In genomic region chr1:168485048-168485447, GRCh38 we compare ENCODE assay signal across 11 cellular contexts. TPM values are rescaled to one million over a fixed set of nuclear protein-coding genes. Genes with fewer than 3 reads are reported as not detected.
DNase-seq lines count a peak whose midpoint lies in the region; ATAC-seq and TF ChIP-seq lines count a peak whose summit lies in the region.
"Had no signal": no experiment of that assay in that cellular context is flagged by ENCODE, and none has a peak within 500 bp of the region (broad histone marks: within the 10 kb centered on the region; RNA-seq: fewer than 3 reads in every experiment).

No MANE protein-coding gene starts in this region.

- no peaks in the 10 kb centered on the region for H3K9me3 ChIP-seq in adipocyte (ENCODE audit: control insufficient read depth, low read length)
- H3K9me3 ChIP-seq in right cardiac atrium (ENCODE audit: control insufficient read depth, low read length): no peaks in the 10 kb centered on the region
- H3K9me3 ChIP-seq in transverse colon: no peaks in the 10 kb centered on the region

- intact Hi-C loops in right cardiac atrium (cut with DNase I): no loop called here
- intact Hi-C loops in transverse colon (cut with DNase I; ENCODE audit: low total_unique reads): no loop called here

- WGBS in right cardiac atrium: 34% methylated on average over 5 of the region's 5 CpGs
- 11 to 21% methylated on average over 3 of the region's 5 CpGs for WGBS in transverse colon (ENCODE audit: low coverage in 1 of 2), 2 donors

- H3K4me3 ChIP-seq in adipocyte (ENCODE audit: low read length) (no peak overlapping the region), right cardiac atrium (ENCODE audit: low read length) (no peak overlapping the region), transverse colon (no peak overlapping the region)

- H3K4me3 Mint-ChIP-seq in activated naive CD4-positive, alpha-beta T cell treated with anti-CD3 and anti-CD28 coated beads, Interleukin-2, amount 50 U/mL, for 24 hours: peak overlapping the region; percentile 12

- H3K27me3 ChIP-seq in adipocyte (replicated peaks; ENCODE audit: control insufficient read depth, insufficient read depth, low read length) (no peaks in the 10 kb centered on the region), right cardiac atrium (ENCODE audit: control insufficient read depth, insufficient read depth) (no peaks in the 10 kb centered on the region), transverse colon (no peaks in the 10 kb centered on the region)

- H3K9ac ChIP-seq in adipocyte (ENCODE audit: low read length): peak overlapping the region; percentile 77

- no peak for DNase-seq in activated naive CD4-positive, alpha-beta T cell (lab: John Stamatoyannopoulos, UW)
- peak; percentile 55 for DNase-seq in adipocyte (ENCODE audit: low read depth)
- peak; percentile 19 to 59 (median 46) for DNase-seq in right cardiac atrium
- peak; percentile 36 for DNase-seq in transverse colon
- no peak for DNase-seq in NCI-H345 (lab: John Stamatoyannopoulos, UW)
- DNase-seq in ureter (ENCODE audit: low spot score): no peak
- DNase-seq in activated T-cell treated with anti-CD3 and anti-CD28 coated beads, Interleukin-2, amount 50 U/mL, for 48 hours: no peak
- DNase-seq: activated CD8-positive, alpha-beta memory T cell treated with anti-CD3 and anti-CD28 coated beads for 24 hours; NCI-H2107; occipital lobe had no signal

- H3K27ac ChIP-seq in right cardiac atrium (ENCODE audit: low read length): no peak overlapping the region
- peak overlapping the region; percentile 42 to 78 (median 58) for H3K27ac ChIP-seq in transverse colon

- in situ Hi-C loops in transverse colon (cut with MboI; ENCODE audit: low pct_ligation_motif_present in 1 of 4, low pct_unique_long_range_greater_than_20kb in 1 of 4, low sequenced_read_pairs in 3 of 4): no loop called here

- H3K27ac Mint-ChIP-seq in activated naive CD4-positive, alpha-beta T cell treated with anti-CD3 and anti-CD28 coated beads, Interleukin-2, amount 50 U/mL, for 24 hours: peak overlapping the region; percentile 3

- H3K36me3 Mint-ChIP-seq in activated naive CD4-positive, alpha-beta T cell treated with anti-CD3 and anti-CD28 coated beads, Interleukin-2, amount 50 U/mL, for 24 hours: peaks cover 4% of the 10 kb centered on the region

- H3K36me3 ChIP-seq in adipocyte (ENCODE audit: control insufficient read depth, insufficient read depth, low read length, severe bottlenecking): no peaks in the 10 kb centered on the region
- no peaks in the 10 kb centered on the region for H3K36me3 ChIP-seq in transverse colon

- peaks cover 60% of the 10 kb centered on the region for H3K4me1 Mint-ChIP-seq in activated naive CD4-positive, alpha-beta T cell treated with anti-CD3 and anti-CD28 coated beads, Interleukin-2, amount 50 U/mL, for 24 hours

- TF ChIP-seq EP300 in transverse colon (IDR thresholded peaks at IDR 0.05; ENCODE audit: low read depth): no peak

- H3K9me3 Mint-ChIP-seq in activated naive CD4-positive, alpha-beta T cell treated with anti-CD3 and anti-CD28 coated beads, Interleukin-2, amount 50 U/mL, for 24 hours: no peaks in the 10 kb centered on the region

- H3K4me1 ChIP-seq in adipocyte (ENCODE audit: control insufficient read depth, insufficient read depth, low read length) (peaks cover 48% of the 10 kb centered on the region), right cardiac atrium (ENCODE audit: control insufficient read depth, insufficient read depth, low read length) (peaks cover 3% of the 10 kb centered on the region), transverse colon (peaks cover 3 to 47% (median 25%) of the 10 kb centered on the region in 4 donors)

- no peaks in the 10 kb centered on the region for H3K27me3 Mint-ChIP-seq in activated naive CD4-positive, alpha-beta T cell treated with anti-CD3 and anti-CD28 coated beads, Interleukin-2, amount 50 U/mL, for 24 hours

- TF ChIP-seq CTCF in transverse colon (IDR thresholded peaks at IDR 0.05): no peak

- ATAC-seq in right cardiac atrium: peak; percentile 81 to 85

- TF ChIP-seq POLR2A in transverse colon (IDR thresholded peaks at IDR 0.05): no peak

RNA-seq across cellular contexts. Expression of gene XCL2, which starts 58.7 kb away (rescaled TPM):
- under 1 TPM in 1 of 4 donors, not detected in 3; 0.60 TPM for total RNA-seq in right cardiac atrium
- not detected for polyA plus RNA-seq in right cardiac atrium
- total RNA-seq in transverse colon: 1 to 10 TPM in 2 of 4 donors, not detected in 2; 1.7 to 4.5 TPM
- total RNA-seq in ureter: not detected
- total RNA-seq: occipital lobe had no signal

Comparison
In these comparisons a context has a peak if more than half of its experiments do, and no peak if none do; other contexts are left out.
1. DNase-seq: peak in adipocyte (single experiment), right cardiac atrium (3 of 3) and transverse colon (single experiment); none in activated naive CD4-positive, alpha-beta T cell (0 of 4), NCI-H345 (single experiment), ureter (single experiment) and activated T-cell treated with anti-CD3 and anti-CD28 coated beads, Interleukin-2, amount 50 U/mL, for 48 hours (0 of 2).